Comparison of ENCODE assay signal across 1 cellular context in the genomic region with DNA sequence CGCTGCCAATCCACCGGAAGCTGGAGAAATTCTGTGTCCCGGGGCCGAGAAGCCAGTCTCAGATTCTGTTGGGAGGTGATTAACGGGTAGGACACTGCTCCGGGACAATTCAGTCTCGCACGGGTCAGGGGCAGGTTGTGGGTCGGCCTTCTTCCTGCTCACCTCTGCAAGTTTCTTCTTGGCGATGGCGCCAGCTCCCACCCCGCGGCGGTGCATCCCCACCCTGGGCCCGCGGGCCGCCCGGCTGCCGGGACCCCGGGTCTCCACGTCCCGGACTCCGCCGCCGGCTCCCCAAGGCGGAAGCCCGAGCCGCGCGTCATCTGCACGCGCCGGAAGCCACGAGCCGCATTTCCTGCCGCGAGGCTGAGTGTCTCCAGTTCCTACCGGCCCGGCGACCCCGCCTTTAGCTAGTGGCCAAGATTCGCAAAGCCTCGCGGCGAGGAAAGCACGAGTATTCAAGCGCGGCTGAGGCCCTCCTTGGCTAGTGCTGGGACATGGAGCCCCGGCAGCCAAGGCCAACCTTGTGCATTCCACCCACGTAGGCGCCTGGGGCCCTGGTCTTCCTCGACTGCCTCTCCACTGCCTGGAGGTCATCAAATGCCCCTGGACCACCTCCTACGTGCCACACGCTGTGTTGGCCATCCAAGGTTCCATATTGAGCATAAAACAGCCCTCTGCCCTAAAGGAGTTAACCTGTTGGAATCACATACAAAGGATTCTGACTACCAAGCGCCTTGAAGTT.
TF ChIP-seq lines count a peak whose summit lies in the region.

A gene with protein sequence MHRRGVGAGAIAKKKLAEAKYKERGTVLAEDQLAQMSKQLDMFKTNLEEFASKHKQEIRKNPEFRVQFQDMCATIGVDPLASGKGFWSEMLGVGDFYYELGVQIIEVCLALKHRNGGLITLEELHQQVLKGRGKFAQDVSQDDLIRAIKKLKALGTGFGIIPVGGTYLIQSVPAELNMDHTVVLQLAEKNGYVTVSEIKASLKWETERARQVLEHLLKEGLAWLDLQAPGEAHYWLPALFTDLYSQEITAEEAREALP (minus strand): TSS at position 324 of the 742 bp plus-strand sequence. CDS start 108 bp downstream, at position 216.

TF ChIP-seq in HepG2, 621 proteins besides CTCF, POLR2A, EP300 and RAD21 (continued from another document and continues in another):
- TF ChIP-seq, protein P1, sequence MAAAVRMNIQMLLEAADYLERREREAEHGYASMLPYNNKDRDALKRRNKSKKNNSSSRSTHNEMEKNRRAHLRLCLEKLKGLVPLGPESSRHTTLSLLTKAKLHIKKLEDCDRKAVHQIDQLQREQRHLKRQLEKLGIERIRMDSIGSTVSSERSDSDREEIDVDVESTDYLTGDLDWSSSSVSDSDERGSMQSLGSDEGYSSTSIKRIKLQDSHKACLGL (CRISPR knock-in tag; IDR thresholded peaks at IDR 0.05): peak; percentile 92
- TF ChIP-seq, protein P2, sequence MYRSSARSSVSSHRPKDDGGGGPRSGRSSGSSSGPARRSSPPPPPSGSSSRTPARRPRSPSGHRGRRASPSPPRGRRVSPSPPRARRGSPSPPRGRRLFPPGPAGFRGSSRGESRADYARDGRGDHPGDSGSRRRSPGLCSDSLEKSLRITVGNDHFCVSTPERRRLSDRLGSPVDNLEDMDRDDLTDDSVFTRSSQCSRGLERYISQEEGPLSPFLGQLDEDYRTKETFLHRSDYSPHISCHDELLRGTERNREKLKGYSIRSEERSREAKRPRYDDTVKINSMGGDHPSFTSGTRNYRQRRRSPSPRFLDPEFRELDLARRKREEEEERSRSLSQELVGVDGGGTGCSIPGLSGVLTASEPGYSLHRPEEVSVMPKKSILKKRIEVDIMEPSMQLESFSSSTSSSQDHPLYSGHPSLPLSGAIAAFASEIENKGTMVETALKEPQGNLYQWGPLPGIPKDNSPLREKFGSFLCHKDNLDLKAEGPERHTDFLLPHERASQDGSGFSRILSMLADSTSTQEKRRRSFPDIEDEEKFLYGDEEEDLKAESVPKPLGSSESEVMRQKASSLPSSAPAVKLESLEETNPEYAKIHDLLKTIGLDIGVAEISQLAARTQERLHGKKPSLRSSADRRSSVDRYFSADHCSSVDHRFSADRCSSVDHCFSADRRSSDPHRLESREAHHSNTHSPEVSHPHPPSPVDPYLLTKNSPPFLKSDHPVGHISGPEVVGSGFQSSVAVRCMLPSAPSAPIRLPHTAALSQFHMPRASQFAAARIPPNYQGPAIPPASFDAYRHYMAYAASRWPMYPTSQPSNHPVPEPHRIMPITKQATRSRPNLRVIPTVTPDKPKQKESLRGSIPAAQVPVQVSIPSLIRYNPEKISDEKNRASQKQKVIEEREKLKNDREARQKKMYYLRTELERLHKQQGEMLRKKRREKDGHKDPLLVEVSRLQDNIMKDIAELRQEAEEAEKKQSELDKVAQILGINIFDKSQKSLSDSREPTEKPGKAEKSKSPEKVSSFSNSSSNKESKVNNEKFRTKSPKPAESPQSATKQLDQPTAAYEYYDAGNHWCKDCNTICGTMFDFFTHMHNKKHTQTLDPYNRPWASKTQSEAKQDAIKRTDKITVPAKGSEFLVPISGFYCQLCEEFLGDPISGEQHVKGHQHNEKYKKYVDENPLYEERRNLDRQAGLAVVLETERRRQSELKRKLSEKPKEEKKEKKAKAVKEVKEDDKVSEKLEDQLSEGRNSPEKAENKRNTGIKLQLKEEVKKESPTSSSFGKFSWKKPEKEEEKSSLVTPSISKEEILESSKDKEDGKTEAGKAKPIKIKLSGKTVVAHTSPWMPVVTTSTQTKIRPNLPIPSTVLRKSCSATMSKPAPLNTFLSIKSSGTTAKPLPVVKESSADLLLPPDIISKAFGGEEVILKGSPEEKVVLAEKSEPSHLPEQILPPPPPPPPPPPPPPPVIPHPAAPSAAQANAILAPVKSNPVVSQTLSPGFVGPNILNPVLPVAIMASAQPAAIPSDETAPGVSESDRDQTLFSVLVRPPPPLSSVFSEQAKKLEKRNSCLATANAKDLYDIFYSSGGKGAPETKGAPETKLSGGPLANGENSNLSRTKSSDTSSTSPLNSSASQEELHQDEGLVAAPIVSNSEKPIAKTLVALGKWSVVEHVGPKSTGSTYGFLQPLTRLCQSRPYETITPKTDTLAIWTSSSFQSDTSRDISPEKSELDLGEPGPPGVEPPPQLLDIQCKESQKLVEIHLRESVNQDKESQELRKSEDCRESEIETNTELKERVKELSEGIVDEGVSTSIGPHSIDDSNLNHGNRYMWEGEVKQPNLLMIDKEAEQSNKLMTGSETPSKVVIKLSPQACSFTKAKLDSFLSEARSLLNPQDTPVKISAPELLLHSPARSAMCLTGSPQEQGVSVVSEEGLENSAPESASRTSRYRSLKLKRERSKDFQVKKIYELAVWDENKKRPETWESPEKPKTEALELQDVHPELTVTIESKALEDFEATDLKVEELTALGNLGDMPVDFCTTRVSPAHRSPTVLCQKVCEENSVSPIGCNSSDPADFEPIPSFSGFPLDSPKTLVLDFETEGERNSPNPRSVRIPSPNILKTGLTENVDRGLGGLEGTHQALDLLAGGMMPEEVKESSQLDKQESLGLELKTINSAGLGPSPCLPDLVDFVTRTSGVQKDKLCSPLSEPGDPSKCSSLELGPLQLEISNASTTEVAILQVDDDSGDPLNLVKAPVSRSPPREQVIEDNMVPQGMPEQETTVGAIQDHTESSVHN (CRISPR knock-in tag; IDR thresholded peaks at IDR 0.05): peak; percentile 71; the same call in 1 of the 2 replicates
- TF ChIP-seq SNRNP70 (IDR thresholded peaks at IDR 0.05; ENCODE audit: low read depth, low read length) (no peak), ZNF383 (CRISPR knock-in tag; IDR thresholded peaks at IDR 0.05; ENCODE audit: borderline replicate concordance) (no peak), MIER2 (CRISPR knock-in tag; IDR thresholded peaks at IDR 0.05) (peak; percentile 87), ZFP82 (CRISPR knock-in tag; IDR thresholded peaks at IDR 0.05; ENCODE audit: borderline replicate concordance) (peak; percentile 99), ZKSCAN1 (IDR thresholded peaks at IDR 0.05; ENCODE audit: low read length) (peak; percentile 33; the same call in 1 of the 2 replicates), ZNF777 (CRISPR knock-in tag; IDR thresholded peaks at IDR 0.05) (peak; percentile 45; the same call in 1 of the 2 replicates), ZFP62 (CRISPR knock-in tag; IDR thresholded peaks at IDR 0.05) (no peak), POGZ (CRISPR knock-in tag; IDR thresholded peaks at IDR 0.05) (peak; percentile 89), ZNF33B (CRISPR knock-in tag; IDR thresholded peaks at IDR 0.05) (no peak; the same call in none of the 2 replicates), POLR2AphosphoS5 (IDR thresholded peaks at IDR 0.05; ENCODE audit: low read depth, low read length) (peak; percentile 95), KDM5B (CRISPR knock-in tag; IDR thresholded peaks at IDR 0.05; ENCODE audit: borderline replicate concordance) (peak; percentile 97), ZMAT3 (CRISPR knock-in tag; conservative IDR thresholded peaks at IDR 0.05) (peak; percentile 88; the same call in 1 of the 2 replicates), ZNF326 (CRISPR knock-in tag; IDR thresholded peaks at IDR 0.05; ENCODE audit: borderline replicate concordance) (no peak), NR2F1 (CRISPR knock-in tag; IDR thresholded peaks at IDR 0.05) (no peak; a peak in 1 of 4 replicates), WIZ (CRISPR knock-in tag; IDR thresholded peaks at IDR 0.05) (peak; percentile 95), MAFG (CRISPR knock-in tag; IDR thresholded peaks at IDR 0.05) (no peak), NONO (IDR thresholded peaks at IDR 0.05) (no peak), NONO (CRISPR knock-in tag; conservative IDR thresholded peaks at IDR 0.05) (peak; percentile 97), GATA4 (IDR thresholded peaks at IDR 0.05; ENCODE audit: borderline replicate concordance, low read depth) (0 out of 2 replicates have a peak, but pooled peaks have one; percentile 43), TBX3 (IDR thresholded peaks at IDR 0.05; ENCODE audit: borderline replicate concordance) (0 out of 2 replicates have a peak, but pooled peaks have one; percentile 28), ZNF790 (CRISPR knock-in tag; IDR thresholded peaks at IDR 0.05; ENCODE audit: borderline replicate concordance) (peak; percentile 83; the same call in 1 of the 2 replicates), BCL6 (CRISPR knock-in tag; IDR thresholded peaks at IDR 0.05) (peak; percentile 76)
- TF ChIP-seq, protein P3, sequence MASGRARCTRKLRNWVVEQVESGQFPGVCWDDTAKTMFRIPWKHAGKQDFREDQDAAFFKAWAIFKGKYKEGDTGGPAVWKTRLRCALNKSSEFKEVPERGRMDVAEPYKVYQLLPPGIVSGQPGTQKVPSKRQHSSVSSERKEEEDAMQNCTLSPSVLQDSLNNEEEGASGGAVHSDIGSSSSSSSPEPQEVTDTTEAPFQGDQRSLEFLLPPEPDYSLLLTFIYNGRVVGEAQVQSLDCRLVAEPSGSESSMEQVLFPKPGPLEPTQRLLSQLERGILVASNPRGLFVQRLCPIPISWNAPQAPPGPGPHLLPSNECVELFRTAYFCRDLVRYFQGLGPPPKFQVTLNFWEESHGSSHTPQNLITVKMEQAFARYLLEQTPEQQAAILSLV (CRISPR knock-in tag; IDR thresholded peaks at IDR 0.05; ENCODE audit: borderline replicate concordance): peak; percentile 99
- TF ChIP-seq, protein P4, sequence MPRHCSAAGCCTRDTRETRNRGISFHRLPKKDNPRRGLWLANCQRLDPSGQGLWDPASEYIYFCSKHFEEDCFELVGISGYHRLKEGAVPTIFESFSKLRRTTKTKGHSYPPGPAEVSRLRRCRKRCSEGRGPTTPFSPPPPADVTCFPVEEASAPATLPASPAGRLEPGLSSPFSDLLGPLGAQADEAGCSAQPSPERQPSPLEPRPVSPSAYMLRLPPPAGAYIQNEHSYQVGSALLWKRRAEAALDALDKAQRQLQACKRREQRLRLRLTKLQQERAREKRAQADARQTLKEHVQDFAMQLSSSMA (CRISPR knock-in tag; IDR thresholded peaks at IDR 0.05): peak; percentile 91
- TF ChIP-seq, protein P5, sequence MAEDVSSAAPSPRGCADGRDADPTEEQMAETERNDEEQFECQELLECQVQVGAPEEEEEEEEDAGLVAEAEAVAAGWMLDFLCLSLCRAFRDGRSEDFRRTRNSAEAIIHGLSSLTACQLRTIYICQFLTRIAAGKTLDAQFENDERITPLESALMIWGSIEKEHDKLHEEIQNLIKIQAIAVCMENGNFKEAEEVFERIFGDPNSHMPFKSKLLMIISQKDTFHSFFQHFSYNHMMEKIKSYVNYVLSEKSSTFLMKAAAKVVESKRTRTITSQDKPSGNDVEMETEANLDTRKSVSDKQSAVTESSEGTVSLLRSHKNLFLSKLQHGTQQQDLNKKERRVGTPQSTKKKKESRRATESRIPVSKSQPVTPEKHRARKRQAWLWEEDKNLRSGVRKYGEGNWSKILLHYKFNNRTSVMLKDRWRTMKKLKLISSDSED (CRISPR knock-in tag; IDR thresholded peaks at IDR 0.05): no peak
- TF ChIP-seq, protein P6, sequence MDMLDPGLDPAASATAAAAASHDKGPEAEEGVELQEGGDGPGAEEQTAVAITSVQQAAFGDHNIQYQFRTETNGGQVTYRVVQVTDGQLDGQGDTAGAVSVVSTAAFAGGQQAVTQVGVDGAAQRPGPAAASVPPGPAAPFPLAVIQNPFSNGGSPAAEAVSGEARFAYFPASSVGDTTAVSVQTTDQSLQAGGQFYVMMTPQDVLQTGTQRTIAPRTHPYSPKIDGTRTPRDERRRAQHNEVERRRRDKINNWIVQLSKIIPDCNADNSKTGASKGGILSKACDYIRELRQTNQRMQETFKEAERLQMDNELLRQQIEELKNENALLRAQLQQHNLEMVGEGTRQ (IDR thresholded peaks at IDR 0.05; ENCODE audit: low read depth, low read length): no peak
- TF ChIP-seq, protein P6 (CRISPR knock-in tag; IDR thresholded peaks at IDR 0.05; ENCODE audit: borderline replicate concordance): no peak; the same call in 1 of the 2 replicates
- TF ChIP-seq, protein P7, sequence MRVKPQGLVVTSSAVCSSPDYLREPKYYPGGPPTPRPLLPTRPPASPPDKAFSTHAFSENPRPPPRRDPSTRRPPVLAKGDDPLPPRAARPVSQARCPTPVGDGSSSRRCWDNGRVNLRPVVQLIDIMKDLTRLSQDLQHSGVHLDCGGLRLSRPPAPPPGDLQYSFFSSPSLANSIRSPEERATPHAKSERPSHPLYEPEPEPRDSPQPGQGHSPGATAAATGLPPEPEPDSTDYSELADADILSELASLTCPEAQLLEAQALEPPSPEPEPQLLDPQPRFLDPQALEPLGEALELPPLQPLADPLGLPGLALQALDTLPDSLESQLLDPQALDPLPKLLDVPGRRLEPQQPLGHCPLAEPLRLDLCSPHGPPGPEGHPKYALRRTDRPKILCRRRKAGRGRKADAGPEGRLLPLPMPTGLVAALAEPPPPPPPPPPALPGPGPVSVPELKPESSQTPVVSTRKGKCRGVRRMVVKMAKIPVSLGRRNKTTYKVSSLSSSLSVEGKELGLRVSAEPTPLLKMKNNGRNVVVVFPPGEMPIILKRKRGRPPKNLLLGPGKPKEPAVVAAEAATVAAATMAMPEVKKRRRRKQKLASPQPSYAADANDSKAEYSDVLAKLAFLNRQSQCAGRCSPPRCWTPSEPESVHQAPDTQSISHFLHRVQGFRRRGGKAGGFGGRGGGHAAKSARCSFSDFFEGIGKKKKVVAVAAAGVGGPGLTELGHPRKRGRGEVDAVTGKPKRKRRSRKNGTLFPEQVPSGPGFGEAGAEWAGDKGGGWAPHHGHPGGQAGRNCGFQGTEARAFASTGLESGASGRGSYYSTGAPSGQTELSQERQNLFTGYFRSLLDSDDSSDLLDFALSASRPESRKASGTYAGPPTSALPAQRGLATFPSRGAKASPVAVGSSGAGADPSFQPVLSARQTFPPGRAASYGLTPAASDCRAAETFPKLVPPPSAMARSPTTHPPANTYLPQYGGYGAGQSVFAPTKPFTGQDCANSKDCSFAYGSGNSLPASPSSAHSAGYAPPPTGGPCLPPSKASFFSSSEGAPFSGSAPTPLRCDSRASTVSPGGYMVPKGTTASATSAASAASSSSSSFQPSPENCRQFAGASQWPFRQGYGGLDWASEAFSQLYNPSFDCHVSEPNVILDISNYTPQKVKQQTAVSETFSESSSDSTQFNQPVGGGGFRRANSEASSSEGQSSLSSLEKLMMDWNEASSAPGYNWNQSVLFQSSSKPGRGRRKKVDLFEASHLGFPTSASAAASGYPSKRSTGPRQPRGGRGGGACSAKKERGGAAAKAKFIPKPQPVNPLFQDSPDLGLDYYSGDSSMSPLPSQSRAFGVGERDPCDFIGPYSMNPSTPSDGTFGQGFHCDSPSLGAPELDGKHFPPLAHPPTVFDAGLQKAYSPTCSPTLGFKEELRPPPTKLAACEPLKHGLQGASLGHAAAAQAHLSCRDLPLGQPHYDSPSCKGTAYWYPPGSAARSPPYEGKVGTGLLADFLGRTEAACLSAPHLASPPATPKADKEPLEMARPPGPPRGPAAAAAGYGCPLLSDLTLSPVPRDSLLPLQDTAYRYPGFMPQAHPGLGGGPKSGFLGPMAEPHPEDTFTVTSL (CRISPR knock-in tag; IDR thresholded peaks at IDR 0.05; ENCODE audit: borderline replicate concordance): peak; percentile 61; the same call in 1 of the 2 replicates
